Comparison of ENCODE assay signal across 32 cellular contexts in the genomic region with DNA sequence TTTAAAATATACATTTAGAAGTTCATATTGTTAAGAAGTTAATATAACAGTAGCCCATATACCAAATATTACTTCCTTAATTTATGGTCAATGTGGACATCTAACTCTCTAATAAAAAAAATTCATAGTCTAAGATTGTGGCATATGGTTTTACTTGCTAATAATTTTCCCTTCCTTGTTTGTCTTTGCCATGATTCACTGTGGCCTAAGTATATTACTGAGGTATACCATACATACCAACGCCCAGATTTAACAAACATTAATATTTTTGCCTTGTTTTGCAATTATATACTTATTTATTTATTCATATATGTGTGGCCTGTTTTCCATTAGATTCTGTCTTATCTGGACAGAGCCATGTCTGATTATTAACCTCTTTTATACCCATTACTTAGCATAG.
"Had no signal": no experiment of that assay in that cellular context is flagged by ENCODE, and none has a peak within 500 bp of the region (broad histone marks: within the 10 kb centered on the region; RNA-seq: fewer than 3 reads in every experiment).

No MANE protein-coding gene starts in this region.

- H3K4me1 ChIP-seq: body of pancreas, breast epithelium, foreskin keratinocyte, gastrocnemius medialis had no signal

- ATAC-seq: activated CD4-positive, CD25-positive, alpha-beta regulatory T cell treated with anti-CD3 and anti-CD28 coated beads, Interleukin-2, amount 50 U/mL, for 24 hours; activated CD8-positive, alpha-beta T cell treated with anti-CD3 and anti-CD28 coated beads for 36 hours; activated T-cell treated with anti-CD3 and anti-CD28 coated beads, Interleukin-2, amount 50 U/mL, for 4 hours; activated T-helper 17 cell treated with anti-CD3 and anti-CD28 coated beads, Interleukin-2, amount 50 U/mL, for 72 hours; body of pancreas; effector memory CD8-positive, alpha-beta T cell; foreskin keratinocyte; gastrocnemius medialis; heart left ventricle; T-cell had no signal

- H3K27me3 ChIP-seq: body of pancreas, breast epithelium, cardiac muscle cell had no signal

- H3K9me3 ChIP-seq: body of pancreas, breast epithelium, gastrocnemius medialis had no signal

- H3K4me3 ChIP-seq: body of pancreas, breast epithelium, cardiac muscle cell, coronary artery, esophagus muscularis mucosa, gastrocnemius medialis, heart left ventricle had no signal

- H3K36me3 ChIP-seq: breast epithelium, cardiac muscle cell, esophagus muscularis mucosa, gastrocnemius medialis, heart left ventricle, WERI-Rb-1 had no signal

- H3K27ac ChIP-seq: body of pancreas, breast epithelium, cardiac muscle cell, coronary artery, esophagus muscularis mucosa, foreskin keratinocyte, gastrocnemius medialis, heart left ventricle, WERI-Rb-1 had no signal

- DNase-seq: activated B cell treated with CpG ODN at 0.5 μM for 24 hours; activated CD4-positive, alpha-beta T cell treated with anti-CD3 and anti-CD28 coated beads for 48 hours; activated CD4-positive, alpha-beta T cell treated with anti-CD3 and anti-CD28 coated beads, Interleukin-2, amount 50 U/mL, for 1 hour; activated CD4-positive, alpha-beta T cell treated with anti-CD3 and anti-CD28 coated beads, Interleukin-2, amount 50 U/mL, for 48 hours; activated CD8-positive, alpha-beta memory T cell treated with anti-CD3 and anti-CD28 coated beads for 24 hours; activated CD8-positive, alpha-beta T cell treated with anti-CD3 and anti-CD28 coated beads for 36 hours; activated effector memory CD4-positive, alpha-beta T cell treated with Interleukin-2 at 50 U/mL for 16 hours; activated gamma-delta T cell treated with Interleukin-2 at 50 U/mL for 16 hours; activated naive CD4-positive, alpha-beta T cell treated with anti-CD3 and anti-CD28 coated beads, Interleukin-2, amount 50 U/mL, for 16 hours; activated naive CD4-positive, alpha-beta T cell treated with Interleukin-2 at 50 U/mL for 16 hours; activated T-cell treated with anti-CD3 and anti-CD28 coated beads, Interleukin-2, amount 50 U/mL, for 4 hours; amniotic stem cell; aorta; body of pancreas; central memory CD4-positive, alpha-beta T cell; cerebellar nuclear complex; effector CD4-positive, alpha-beta T cell; effector memory CD8-positive, alpha-beta T cell; erythroblast; foreskin keratinocyte; gastrocnemius medialis; glutamatergic neuron; heart left ventricle; T-cell; T1000; WERI-Rb-1 had no signal
